Comparison of ENCODE assay signal across 1 cellular context in the genomic region with DNA sequence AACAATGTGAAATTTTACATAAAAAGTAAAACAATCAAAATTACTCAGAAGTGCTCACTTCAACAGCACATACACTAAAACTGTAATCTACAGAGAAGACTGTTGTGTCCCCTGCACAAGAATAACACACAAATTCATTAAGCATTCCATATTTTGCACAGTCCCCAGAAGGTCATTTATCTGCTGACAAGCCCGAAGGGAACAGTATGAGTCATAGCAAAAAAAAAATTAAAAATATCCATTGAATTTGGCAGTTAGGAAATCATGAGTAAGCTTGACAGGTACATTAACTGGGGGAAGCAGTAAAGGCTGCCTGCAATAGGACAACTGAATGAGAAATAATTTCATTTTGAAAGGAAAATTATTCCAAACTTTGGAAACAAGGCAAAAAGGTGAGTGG.
TF ChIP-seq lines count a peak whose summit lies in the region.

No MANE protein-coding gene starts in this region.

TF ChIP-seq in SK-N-SH, 30 proteins besides CTCF, POLR2A, EP300 and RAD21 (continued from another document):
- 0 out of 2 replicates have a peak, but pooled peaks have one; percentile 8 for TF ChIP-seq TCF12 (IDR thresholded peaks at IDR 0.05)
- TF ChIP-seq, protein P1, sequence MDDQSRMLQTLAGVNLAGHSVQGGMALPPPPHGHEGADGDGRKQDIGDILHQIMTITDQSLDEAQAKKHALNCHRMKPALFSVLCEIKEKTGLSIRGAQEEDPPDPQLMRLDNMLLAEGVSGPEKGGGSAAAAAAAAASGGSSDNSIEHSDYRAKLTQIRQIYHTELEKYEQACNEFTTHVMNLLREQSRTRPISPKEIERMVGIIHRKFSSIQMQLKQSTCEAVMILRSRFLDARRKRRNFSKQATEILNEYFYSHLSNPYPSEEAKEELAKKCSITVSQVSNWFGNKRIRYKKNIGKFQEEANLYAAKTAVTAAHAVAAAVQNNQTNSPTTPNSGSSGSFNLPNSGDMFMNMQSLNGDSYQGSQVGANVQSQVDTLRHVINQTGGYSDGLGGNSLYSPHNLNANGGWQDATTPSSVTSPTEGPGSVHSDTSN (IDR thresholded peaks at IDR 0.05), result peak; percentile 67
- TF ChIP-seq GABPA (IDR thresholded peaks at IDR 0.05; ENCODE audit: low read depth), result no peak
- no peak for TF ChIP-seq GATA2 (CRISPR knock-in tag; IDR thresholded peaks at IDR 0.05)
- TF ChIP-seq TAF1 (IDR thresholded peaks at IDR 0.05; ENCODE audit: borderline replicate concordance, low read depth, low read length), result no peak
- TF ChIP-seq, protein P2, sequence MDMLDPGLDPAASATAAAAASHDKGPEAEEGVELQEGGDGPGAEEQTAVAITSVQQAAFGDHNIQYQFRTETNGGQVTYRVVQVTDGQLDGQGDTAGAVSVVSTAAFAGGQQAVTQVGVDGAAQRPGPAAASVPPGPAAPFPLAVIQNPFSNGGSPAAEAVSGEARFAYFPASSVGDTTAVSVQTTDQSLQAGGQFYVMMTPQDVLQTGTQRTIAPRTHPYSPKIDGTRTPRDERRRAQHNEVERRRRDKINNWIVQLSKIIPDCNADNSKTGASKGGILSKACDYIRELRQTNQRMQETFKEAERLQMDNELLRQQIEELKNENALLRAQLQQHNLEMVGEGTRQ (IDR thresholded peaks at IDR 0.05; ENCODE audit: borderline replicate concordance, low read depth, low read length), result no peak
- TF ChIP-seq RFX5 (IDR thresholded peaks at IDR 0.05; ENCODE audit: low read length), result no peak
- peak; percentile 57 for TF ChIP-seq FOSL2 (IDR thresholded peaks at IDR 0.05; ENCODE audit: borderline replicate concordance, low read depth)
- no peak for TF ChIP-seq FOXJ3 (CRISPR knock-in tag; IDR thresholded peaks at IDR 0.05)
- TF ChIP-seq, protein P3, sequence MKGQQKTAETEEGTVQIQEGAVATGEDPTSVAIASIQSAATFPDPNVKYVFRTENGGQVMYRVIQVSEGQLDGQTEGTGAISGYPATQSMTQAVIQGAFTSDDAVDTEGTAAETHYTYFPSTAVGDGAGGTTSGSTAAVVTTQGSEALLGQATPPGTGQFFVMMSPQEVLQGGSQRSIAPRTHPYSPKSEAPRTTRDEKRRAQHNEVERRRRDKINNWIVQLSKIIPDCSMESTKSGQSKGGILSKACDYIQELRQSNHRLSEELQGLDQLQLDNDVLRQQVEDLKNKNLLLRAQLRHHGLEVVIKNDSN (IDR thresholded peaks at IDR 0.05; ENCODE audit: borderline replicate concordance, low read depth), result no peak
- TF ChIP-seq ELF1 (IDR thresholded peaks at IDR 0.05), result no peak
- TF ChIP-seq JUND (IDR thresholded peaks at IDR 0.05), result peak; percentile 47
- TF ChIP-seq, protein P4, sequence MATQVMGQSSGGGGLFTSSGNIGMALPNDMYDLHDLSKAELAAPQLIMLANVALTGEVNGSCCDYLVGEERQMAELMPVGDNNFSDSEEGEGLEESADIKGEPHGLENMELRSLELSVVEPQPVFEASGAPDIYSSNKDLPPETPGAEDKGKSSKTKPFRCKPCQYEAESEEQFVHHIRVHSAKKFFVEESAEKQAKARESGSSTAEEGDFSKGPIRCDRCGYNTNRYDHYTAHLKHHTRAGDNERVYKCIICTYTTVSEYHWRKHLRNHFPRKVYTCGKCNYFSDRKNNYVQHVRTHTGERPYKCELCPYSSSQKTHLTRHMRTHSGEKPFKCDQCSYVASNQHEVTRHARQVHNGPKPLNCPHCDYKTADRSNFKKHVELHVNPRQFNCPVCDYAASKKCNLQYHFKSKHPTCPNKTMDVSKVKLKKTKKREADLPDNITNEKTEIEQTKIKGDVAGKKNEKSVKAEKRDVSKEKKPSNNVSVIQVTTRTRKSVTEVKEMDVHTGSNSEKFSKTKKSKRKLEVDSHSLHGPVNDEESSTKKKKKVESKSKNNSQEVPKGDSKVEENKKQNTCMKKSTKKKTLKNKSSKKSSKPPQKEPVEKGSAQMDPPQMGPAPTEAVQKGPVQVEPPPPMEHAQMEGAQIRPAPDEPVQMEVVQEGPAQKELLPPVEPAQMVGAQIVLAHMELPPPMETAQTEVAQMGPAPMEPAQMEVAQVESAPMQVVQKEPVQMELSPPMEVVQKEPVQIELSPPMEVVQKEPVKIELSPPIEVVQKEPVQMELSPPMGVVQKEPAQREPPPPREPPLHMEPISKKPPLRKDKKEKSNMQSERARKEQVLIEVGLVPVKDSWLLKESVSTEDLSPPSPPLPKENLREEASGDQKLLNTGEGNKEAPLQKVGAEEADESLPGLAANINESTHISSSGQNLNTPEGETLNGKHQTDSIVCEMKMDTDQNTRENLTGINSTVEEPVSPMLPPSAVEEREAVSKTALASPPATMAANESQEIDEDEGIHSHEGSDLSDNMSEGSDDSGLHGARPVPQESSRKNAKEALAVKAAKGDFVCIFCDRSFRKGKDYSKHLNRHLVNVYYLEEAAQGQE (IDR thresholded peaks at IDR 0.05; ENCODE audit: low read depth, low read length), result no peak
